ENCODE assay signal across 8 cellular contexts in the genomic region with DNA sequence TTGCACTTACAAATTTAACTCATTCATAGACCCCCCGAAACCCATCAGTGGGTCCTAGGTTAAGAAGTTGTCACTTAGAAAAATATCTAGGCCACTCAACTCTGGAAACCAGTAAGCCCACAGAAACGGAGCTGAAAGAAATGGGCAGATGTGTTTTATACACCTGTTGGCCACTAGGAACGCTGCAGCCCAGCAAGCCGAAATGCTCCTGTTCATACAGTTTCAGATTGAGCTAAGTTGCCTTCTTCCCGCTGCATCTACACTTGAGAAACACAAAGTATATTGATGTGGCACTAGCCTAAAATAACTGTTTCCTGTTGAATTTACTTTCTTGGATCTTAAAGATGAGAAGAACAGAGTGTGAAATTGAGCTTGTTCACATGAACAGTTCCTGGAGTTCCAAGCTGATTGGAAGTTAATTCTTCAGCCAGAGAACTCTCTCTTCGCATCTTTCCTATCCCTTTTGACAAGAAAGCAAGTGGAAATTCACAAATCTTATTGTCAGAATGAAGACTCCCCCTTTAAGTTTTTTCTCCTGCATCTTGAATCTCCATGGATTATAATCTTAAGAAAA.
DNase-seq lines count a peak whose midpoint lies in the region; ATAC-seq and TF ChIP-seq lines count a peak whose summit lies in the region.

No MANE protein-coding gene starts in this region.

- peak; percentile 69 for ATAC-seq in GM23338

- no peak overlapping the region for H3K4me3 Mint-ChIP-seq in GM23338

- no peaks in the 10 kb centered on the region for H4K20me1 ChIP-seq in GM23338 (replicated peaks; ENCODE audit: insufficient read depth)

- H3K4me1 ChIP-seq in GM23338 (ENCODE audit: insufficient read depth) (no peaks in the 10 kb centered on the region), adipocyte (ENCODE audit: control insufficient read depth, insufficient read depth, low read length) (no peaks in the 10 kb centered on the region)

- no peak overlapping the region for H3K27ac Mint-ChIP-seq in GM23338

- 0 out of 2 replicates have a peak overlapping the region, but pooled peaks have one; percentile 32 for H2AFZ ChIP-seq in GM23338

- no peaks in the 10 kb centered on the region for H3K9me2 ChIP-seq in GM23338 (ENCODE audit: insufficient read depth)

- H3K4me3 ChIP-seq in GM23338 (no peak overlapping the region), adipocyte (ENCODE audit: low read length) (no peak overlapping the region)

- H3K9me3 Mint-ChIP-seq in GM23338: peaks cover 4% of the 10 kb centered on the region; the same call in 2 of the 3 replicates

- H3K36me3 ChIP-seq in GM23338 (ENCODE audit: insufficient read depth): no peaks in the 10 kb centered on the region
- no peaks in the 10 kb centered on the region for H3K36me3 ChIP-seq in adipocyte (ENCODE audit: control insufficient read depth, insufficient read depth, low read length, severe bottlenecking)

- H3K9me3 ChIP-seq in adipocyte (ENCODE audit: control insufficient read depth, low read length): no peaks in the 10 kb centered on the region

- no peak overlapping the region for H3K9ac ChIP-seq in adipocyte (ENCODE audit: low read length)

- H3K36me3 Mint-ChIP-seq in GM23338 (ENCODE audit: low read depth): peaks cover 3% of the 10 kb centered on the region; the same call in 1 of the 3 replicates

- H3K27ac ChIP-seq in GM23338 (ENCODE audit: low read depth): no peak overlapping the region

- DNase-seq in activated gamma-delta T cell treated with Interleukin-2 at 50 U/mL for 16 hours (peak; percentile 3), activated gamma-delta T cell (lab: John Stamatoyannopoulos, UW) (no peak), GM23338 (ENCODE audit: low spot score) (peak; percentile 66), NCI-H1092 (lab: John Stamatoyannopoulos, UW) (peak; percentile 13), adipocyte (ENCODE audit: low read depth) (peak; percentile 64), hippocampal formation (lab: John Stamatoyannopoulos, UW) (peak; percentile 1 to 17), epidermal melanocyte (ENCODE audit: insufficient read length, low spot score) (no peak)
- DNase-seq in stimulated activated CD4-positive, alpha-beta T cell treated with anti-CD3 and anti-CD28 coated beads, Interleukin-2, amount 100 ng/mL, for 48 hours: peak; percentile 0 to 12

- no peak overlapping the region for H3K4me2 ChIP-seq in GM23338

- no peaks in the 10 kb centered on the region for H3F3A ChIP-seq in GM23338 (replicated peaks; ENCODE audit: low read depth)

- H3K27me3 ChIP-seq in GM23338 (ENCODE audit: insufficient read depth) (no peaks in the 10 kb centered on the region), adipocyte (replicated peaks; ENCODE audit: control insufficient read depth, insufficient read depth, low read length) (no peaks in the 10 kb centered on the region)

- peak; percentile 63 to 75 for TF ChIP-seq CTCF in GM23338 (conservative IDR thresholded peaks at IDR 0.05; ENCODE audit: low read depth in 2 of 2)

- H3K4me1 Mint-ChIP-seq in GM23338: no peaks in the 10 kb centered on the region

- H3K27me3 Mint-ChIP-seq in GM23338 (ENCODE audit: insufficient read depth, low read depth, poor library complexity): no peaks in the 10 kb centered on the region

- H3K79me2 ChIP-seq in GM23338 (replicated peaks; ENCODE audit: insufficient read depth): no peaks in the 10 kb centered on the region

TF ChIP-seq in GM23338, 12 proteins besides CTCF, POLR2A, EP300 and RAD21:
- TF ChIP-seq, protein P1, sequence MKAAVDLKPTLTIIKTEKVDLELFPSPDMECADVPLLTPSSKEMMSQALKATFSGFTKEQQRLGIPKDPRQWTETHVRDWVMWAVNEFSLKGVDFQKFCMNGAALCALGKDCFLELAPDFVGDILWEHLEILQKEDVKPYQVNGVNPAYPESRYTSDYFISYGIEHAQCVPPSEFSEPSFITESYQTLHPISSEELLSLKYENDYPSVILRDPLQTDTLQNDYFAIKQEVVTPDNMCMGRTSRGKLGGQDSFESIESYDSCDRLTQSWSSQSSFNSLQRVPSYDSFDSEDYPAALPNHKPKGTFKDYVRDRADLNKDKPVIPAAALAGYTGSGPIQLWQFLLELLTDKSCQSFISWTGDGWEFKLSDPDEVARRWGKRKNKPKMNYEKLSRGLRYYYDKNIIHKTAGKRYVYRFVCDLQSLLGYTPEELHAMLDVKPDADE (IDR thresholded peaks at IDR 0.05): no peak
- TF ChIP-seq, protein P2, sequence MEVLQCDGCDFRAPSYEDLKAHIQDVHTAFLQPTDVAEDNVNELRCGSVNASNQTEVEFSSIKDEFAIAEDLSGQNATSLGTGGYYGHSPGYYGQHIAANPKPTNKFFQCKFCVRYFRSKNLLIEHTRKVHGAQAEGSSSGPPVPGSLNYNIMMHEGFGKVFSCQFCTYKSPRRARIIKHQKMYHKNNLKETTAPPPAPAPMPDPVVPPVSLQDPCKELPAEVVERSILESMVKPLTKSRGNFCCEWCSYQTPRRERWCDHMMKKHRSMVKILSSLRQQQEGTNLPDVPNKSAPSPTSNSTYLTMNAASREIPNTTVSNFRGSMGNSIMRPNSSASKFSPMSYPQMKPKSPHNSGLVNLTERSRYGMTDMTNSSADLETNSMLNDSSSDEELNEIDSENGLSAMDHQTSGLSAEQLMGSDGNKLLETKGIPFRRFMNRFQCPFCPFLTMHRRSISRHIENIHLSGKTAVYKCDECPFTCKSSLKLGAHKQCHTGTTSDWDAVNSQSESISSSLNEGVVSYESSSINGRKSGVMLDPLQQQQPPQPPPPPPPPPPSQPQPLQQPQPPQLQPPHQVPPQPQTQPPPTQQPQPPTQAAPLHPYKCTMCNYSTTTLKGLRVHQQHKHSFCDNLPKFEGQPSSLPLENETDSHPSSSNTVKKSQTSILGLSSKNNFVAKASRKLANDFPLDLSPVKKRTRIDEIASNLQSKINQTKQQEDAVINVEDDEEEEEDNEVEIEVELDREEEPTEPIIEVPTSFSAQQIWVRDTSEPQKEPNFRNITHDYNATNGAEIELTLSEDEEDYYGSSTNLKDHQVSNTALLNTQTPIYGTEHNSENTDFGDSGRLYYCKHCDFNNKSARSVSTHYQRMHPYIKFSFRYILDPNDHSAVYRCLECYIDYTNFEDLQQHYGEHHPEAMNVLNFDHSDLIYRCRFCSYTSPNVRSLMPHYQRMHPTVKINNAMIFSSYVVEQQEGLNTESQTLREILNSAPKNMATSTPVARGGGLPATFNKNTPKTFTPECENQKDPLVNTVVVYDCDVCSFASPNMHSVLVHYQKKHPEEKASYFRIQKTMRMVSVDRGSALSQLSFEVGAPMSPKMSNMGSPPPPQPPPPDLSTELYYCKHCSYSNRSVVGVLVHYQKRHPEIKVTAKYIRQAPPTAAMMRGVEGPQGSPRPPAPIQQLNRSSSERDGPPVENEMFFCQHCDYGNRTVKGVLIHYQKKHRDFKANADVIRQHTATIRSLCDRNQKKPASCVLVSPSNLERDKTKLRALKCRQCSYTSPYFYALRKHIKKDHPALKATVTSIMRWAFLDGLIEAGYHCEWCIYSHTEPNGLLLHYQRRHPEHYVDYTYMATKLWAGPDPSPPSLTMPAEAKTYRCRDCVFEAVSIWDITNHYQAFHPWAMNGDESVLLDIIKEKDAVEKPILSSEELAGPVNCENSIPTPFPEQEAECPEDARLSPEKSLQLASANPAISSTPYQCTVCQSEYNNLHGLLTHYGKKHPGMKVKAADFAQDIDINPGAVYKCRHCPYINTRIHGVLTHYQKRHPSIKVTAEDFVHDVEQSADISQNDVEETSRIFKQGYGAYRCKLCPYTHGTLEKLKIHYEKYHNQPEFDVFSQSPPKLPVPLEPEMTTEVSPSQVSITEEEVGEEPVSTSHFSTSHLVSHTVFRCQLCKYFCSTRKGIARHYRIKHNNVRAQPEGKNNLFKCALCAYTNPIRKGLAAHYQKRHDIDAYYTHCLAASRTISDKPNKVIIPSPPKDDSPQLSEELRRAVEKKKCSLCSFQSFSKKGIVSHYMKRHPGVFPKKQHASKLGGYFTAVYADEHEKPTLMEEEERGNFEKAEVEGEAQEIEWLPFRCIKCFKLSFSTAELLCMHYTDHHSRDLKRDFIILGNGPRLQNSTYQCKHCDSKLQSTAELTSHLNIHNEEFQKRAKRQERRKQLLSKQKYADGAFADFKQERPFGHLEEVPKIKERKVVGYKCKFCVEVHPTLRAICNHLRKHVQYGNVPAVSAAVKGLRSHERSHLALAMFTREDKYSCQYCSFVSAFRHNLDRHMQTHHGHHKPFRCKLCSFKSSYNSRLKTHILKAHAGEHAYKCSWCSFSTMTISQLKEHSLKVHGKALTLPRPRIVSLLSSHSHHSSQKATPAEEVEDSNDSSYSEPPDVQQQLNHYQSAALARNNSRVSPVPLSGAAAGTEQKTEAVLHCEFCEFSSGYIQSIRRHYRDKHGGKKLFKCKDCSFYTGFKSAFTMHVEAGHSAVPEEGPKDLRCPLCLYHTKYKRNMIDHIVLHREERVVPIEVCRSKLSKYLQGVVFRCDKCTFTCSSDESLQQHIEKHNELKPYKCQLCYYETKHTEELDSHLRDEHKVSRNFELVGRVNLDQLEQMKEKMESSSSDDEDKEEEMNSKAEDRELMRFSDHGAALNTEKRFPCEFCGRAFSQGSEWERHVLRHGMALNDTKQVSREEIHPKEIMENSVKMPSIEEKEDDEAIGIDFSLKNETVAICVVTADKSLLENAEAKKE (CRISPR knock-in tag; IDR thresholded peaks at IDR 0.05): no peak
- TF ChIP-seq EZH2phosphoT487 (IDR thresholded peaks at IDR 0.05; ENCODE audit: unreplicated experiment) (no peak), CREB1 (CRISPR knock-in tag; IDR thresholded peaks at IDR 0.05; ENCODE audit: low read depth) (no peak), ZNF331 (CRISPR knock-in tag; IDR thresholded peaks at IDR 0.05; ENCODE audit: low read depth) (no peak), ZNF114 (CRISPR knock-in tag; IDR thresholded peaks at IDR 0.05) (no peak)

Comparison
In these comparisons a context has a peak if more than half of its experiments do, and no peak if none do; other contexts are left out.
1. DNase-seq: peak in activated gamma-delta T cell treated with Interleukin-2 at 50 U/mL for 16 hours (single experiment), GM23338 (single experiment), NCI-H1092 (single experiment), adipocyte (single experiment), hippocampal formation (2 of 2) and stimulated activated CD4-positive, alpha-beta T cell treated with anti-CD3 and anti-CD28 coated beads, Interleukin-2, amount 100 ng/mL, for 48 hours (2 of 2); none in activated gamma-delta T cell (single experiment) and epidermal melanocyte (single experiment).